Comparison of ENCODE assay signal across 24 cellular contexts in the genomic region with DNA sequence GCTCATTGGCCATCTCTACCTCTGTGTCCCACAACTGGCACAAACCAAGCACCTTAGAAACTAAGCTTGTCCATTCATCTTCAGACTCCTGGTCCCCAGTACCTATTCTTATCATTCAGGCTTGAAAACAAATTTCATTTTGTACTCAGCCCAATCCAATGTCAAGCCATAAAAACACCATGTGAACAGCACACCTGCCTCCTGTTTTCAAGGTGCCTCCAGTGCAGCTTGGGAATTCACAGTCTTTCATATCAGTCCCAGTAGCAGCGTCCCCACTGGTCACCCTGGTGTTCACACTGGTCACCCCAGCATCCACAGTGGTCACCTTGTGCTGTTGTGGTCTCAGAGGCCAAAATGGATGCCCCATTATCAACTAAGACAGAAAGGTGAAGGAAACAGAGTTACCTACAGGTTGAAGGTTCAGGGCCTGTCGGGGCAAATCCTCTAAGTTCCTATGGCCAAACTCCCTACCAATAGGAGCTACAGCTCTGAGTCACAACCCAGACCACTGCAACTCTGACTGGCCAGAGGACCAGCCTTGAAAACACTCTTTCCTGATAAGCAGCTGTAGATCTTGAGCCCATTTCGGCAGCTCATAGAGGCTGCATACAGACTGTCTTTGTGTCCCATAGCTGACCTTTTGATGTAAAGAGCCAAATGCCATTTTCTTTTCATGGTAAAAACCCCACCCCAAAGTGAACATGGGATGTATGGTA.
DNase-seq lines count a peak whose midpoint lies in the region; ATAC-seq, FAIRE-seq and TF ChIP-seq lines count a peak whose summit lies in the region.
"Had no signal": no experiment of that assay in that cellular context is flagged by ENCODE, and none has a peak within 500 bp of the region (broad histone marks: within the 10 kb centered on the region; RNA-seq: fewer than 3 reads in every experiment).

No MANE protein-coding gene starts in this region.

- ATAC-seq in pancreas: peak in 3 of 4 donors; percentile 76 to 86 (median 82)
- ATAC-seq: CD8-positive, alpha-beta T cell; GM23338 had no signal

- TF ChIP-seq CTCF in coronary artery (IDR thresholded peaks at IDR 0.05): no peak
- no peak for TF ChIP-seq CTCF in glutamatergic neuron (IDR thresholded peaks at IDR 0.05; ENCODE audit: partially characterized antibody, unreplicated experiment)
- no peak for TF ChIP-seq CTCF in pancreas (IDR thresholded peaks at IDR 0.05)

- H3K27ac ChIP-seq in coronary artery: no peak overlapping the region
- H3K27ac ChIP-seq in pancreas: no peak overlapping the region
- H3K27ac ChIP-seq: 22Rv1, BLaER1, C4-2B had no signal

- intact Hi-C loops in pancreas (cut with DNase I): no loop called here

- H3K36me3 ChIP-seq in pancreas: no peaks in the 10 kb centered on the region
- H3K36me3 ChIP-seq: BLaER1 had no signal

- DNase-seq in NCI-H146 (lab: John Stamatoyannopoulos, UW) (peak; percentile 12), NCI-H146 treated with DMSO at 0.1 percent for 48 hours (lab: John Stamatoyannopoulos, UW; ENCODE audit: unreplicated experiment) (no peak), coronary artery (ENCODE audit: low spot score) (peak; percentile 17), glutamatergic neuron (no peak), pancreas (peak in 2 of 6 donors; percentile 20 to 26), NCI-H2029 (lab: John Stamatoyannopoulos, UW) (no peak), HCEC 1CT (no peak), medulla oblongata (ENCODE audit: extremely low spot score) (no peak)
- DNase-seq: Caco-2; CD4-positive, CD25-positive, alpha-beta regulatory T cell; CD8-positive, alpha-beta T cell; DMS153; DND-41; H9; HFFc6 had no signal

- H3K4me3 ChIP-seq in coronary artery (no peak overlapping the region), pancreas (no peak overlapping the region)
- H3K4me3 ChIP-seq: BLaER1, GM23338 had no signal

- 57 to 63% methylated on average over 3 of the region's 3 CpGs for WGBS in pancreas, 2 donors

- H3K4me1 Mint-ChIP-seq in glutamatergic neuron (ENCODE audit: low read depth, unreplicated experiment): peaks cover 21% of the 10 kb centered on the region
- H3K4me1 Mint-ChIP-seq: B cell; CD4-positive, CD25-positive, alpha-beta regulatory T cell; H9 had no signal

- H3K27me3 ChIP-seq in pancreas: no peaks in the 10 kb centered on the region
- H3K27me3 ChIP-seq: BLaER1 had no signal

- no peaks in the 10 kb centered on the region for H3K9me3 ChIP-seq in pancreas
- H3K9me3 ChIP-seq: BLaER1, Caco-2 had no signal

- no peak for FAIRE-seq in pancreas (lab: Jason Lieb, UNC)
- FAIRE-seq: A204.1, G401.6, GM12892, GM19239 had no signal

- no peaks in the 10 kb centered on the region for H3K4me1 ChIP-seq in pancreas
- H3K4me1 ChIP-seq: BLaER1 had no signal

- peaks cover 11% of the 10 kb centered on the region for H3K9me3 Mint-ChIP-seq in glutamatergic neuron (ENCODE audit: unreplicated experiment)
- H3K9me3 Mint-ChIP-seq: CD8-positive, alpha-beta T cell; HFFc6 had no signal

- H3K36me3 Mint-ChIP-seq in glutamatergic neuron (ENCODE audit: unreplicated experiment): no peaks in the 10 kb centered on the region
- H3K36me3 Mint-ChIP-seq: CD4-positive, CD25-positive, alpha-beta regulatory T cell; CD8-positive, alpha-beta T cell had no signal

- H3K4me3 Mint-ChIP-seq in glutamatergic neuron (ENCODE audit: unreplicated experiment): no peak overlapping the region
- H3K4me3 Mint-ChIP-seq: B cell; CD4-positive, CD25-positive, alpha-beta regulatory T cell; CD8-positive, alpha-beta T cell; GM23338; H9; HFFc6 had no signal

- peaks cover 11% of the 10 kb centered on the region for H3K27me3 Mint-ChIP-seq in glutamatergic neuron (ENCODE audit: unreplicated experiment)
- H3K27me3 Mint-ChIP-seq: CD4-positive, CD25-positive, alpha-beta regulatory T cell had no signal

- peak overlapping the region; percentile 42 for H3K27ac Mint-ChIP-seq in glutamatergic neuron (ENCODE audit: unreplicated experiment)
- H3K27ac Mint-ChIP-seq: B cell; CD4-positive, CD25-positive, alpha-beta regulatory T cell; CD8-positive, alpha-beta T cell; GM23338; H9; HFFc6 had no signal

Comparison
In these comparisons a context has a peak if more than half of its experiments do, and no peak if none do; other contexts are left out.
1. DNase-seq: peak in NCI-H146 (single experiment) and coronary artery (single experiment); none in NCI-H146 treated with DMSO at 0.1 percent for 48 hours (single experiment), glutamatergic neuron (single experiment), NCI-H2029 (single experiment), HCEC 1CT (single experiment) and medulla oblongata (single experiment).